Comparison of ENCODE assay signal across 8 cellular contexts in genomic region chr1:46303038-46303871, GRCh38. TPM values are rescaled to one million over a fixed set of nuclear protein-coding genes. Genes with fewer than 3 reads are reported as not detected.
DNase-seq lines count a peak whose midpoint lies in the region; ATAC-seq, FAIRE-seq and TF ChIP-seq lines count a peak whose summit lies in the region.

Gene LRRC41, minus strand, starts transcription at chr1:46303616. Its CDS starts 294 bp downstream, at chr1:46303322.
Gene UQCRH, plus strand, starts transcription at chr1:46303698. Its CDS starts 69 bp downstream, at chr1:46303767.

- no peaks in the 10 kb centered on the region for H3K27me3 ChIP-seq in BJ (ENCODE audit: control insufficient read depth, insufficient read depth, low read length)

- CTCF ChIA-PET in BJ (lab: Yijun Ruan, JAX), result interaction anchor here (0.8 to 1.5 kb wide), 6 partner anchors 11 to 80 kb away, joined by 3 to 6 read pairs (median 4); no protein-coding TSS in a partner anchor

- no peaks in the 10 kb centered on the region; the same call in 1 of the 2 replicates for H3K36me3 ChIP-seq in BJ (ENCODE audit: control insufficient read depth, insufficient read depth, low read length)

- peak; percentile 96 for FAIRE-seq in GM19239 (lab: Jason Lieb, UNC)

- peak; percentile 67 for ATAC-seq in HG03457 (IDR thresholded peaks at IDR 0.05; ENCODE audit: unreplicated experiment)

- H3K4me3 ChIP-seq in BJ (ENCODE audit: low read depth, low read length), result peak within 1 kb of the TSS; percentile 92

- peak within 1 kb of the TSS; percentile 98 for H3K27ac ChIP-seq in cingulate gyrus (ENCODE audit: low read depth, low read length)

- TF ChIP-seq CTCF in BJ (IDR thresholded peaks at IDR 0.05; ENCODE audit: insufficient read depth, low read depth, low read length), result peak; percentile 23; the same call in 1 of the 2 replicates

- POLR2A ChIA-PET in BJ (lab: Charles Lee), result interaction anchor here (0.6 to 0.7 kb wide), 2 partner anchors 56 to 101 kb away, joined by 3 to 4 read pairs; no protein-coding TSS in a partner anchor

- DNase-seq in BJ (ENCODE audit: low read depth), result peak; percentile 84
- DNase-seq in GM19239 (ENCODE audit: insufficient read length, low spot score), result peak; percentile 80
- peak; percentile 82 for DNase-seq in NCI-H524 treated with DMSO at 0.1 percent for 48 hours (lab: John Stamatoyannopoulos, UW)
- peak; percentile 91 to 92 for DNase-seq in activated CD4-positive, alpha-beta T cell treated with anti-CD3 and anti-CD28 coated beads for 4 hours
- peak; percentile 98 for DNase-seq in kidney glomerular epithelial cell (lab: John Stamatoyannopoulos, UW)
- DNase-seq in stimulated activated CD4-positive, alpha-beta T cell treated with anti-CD3 and anti-CD28 coated beads, Interleukin-1b, Interleukin-23, amount 100 ng/mL, for 1 hour (ENCODE audit: low read depth in 2 of 2), result peak; percentile 79 to 81

RNA-seq across cellular contexts. Expression of gene LRRC41, which starts in this region (rescaled TPM):
- 70.5 and 101 TPM in 2 replicates for polyA plus RNA-seq in BJ (2011; rRNA removed)
- 70.2 and 118 TPM in 2 replicates for polyA minus RNA-seq in BJ (2011; rRNA and poly(A)+ RNA removed)

RNA-seq across cellular contexts. Expression of gene UQCRH, which starts in this region (rescaled TPM):
- 188 and 449 TPM in 2 replicates for polyA plus RNA-seq in BJ (2011; rRNA removed)
- polyA minus RNA-seq in BJ (2011; rRNA and poly(A)+ RNA removed), result 33.4 and 47.9 TPM in 2 replicates

Comparison
In these comparisons a context has a peak if more than half of its experiments do, and no peak if none do; other contexts are left out.
1. Peak in every context shown above with its lines: DNase-seq, ATAC-seq, H3K4me3 ChIP-seq and H3K27ac ChIP-seq.